15 cellular contexts compared by ENCODE assay signal in the genomic region with DNA sequence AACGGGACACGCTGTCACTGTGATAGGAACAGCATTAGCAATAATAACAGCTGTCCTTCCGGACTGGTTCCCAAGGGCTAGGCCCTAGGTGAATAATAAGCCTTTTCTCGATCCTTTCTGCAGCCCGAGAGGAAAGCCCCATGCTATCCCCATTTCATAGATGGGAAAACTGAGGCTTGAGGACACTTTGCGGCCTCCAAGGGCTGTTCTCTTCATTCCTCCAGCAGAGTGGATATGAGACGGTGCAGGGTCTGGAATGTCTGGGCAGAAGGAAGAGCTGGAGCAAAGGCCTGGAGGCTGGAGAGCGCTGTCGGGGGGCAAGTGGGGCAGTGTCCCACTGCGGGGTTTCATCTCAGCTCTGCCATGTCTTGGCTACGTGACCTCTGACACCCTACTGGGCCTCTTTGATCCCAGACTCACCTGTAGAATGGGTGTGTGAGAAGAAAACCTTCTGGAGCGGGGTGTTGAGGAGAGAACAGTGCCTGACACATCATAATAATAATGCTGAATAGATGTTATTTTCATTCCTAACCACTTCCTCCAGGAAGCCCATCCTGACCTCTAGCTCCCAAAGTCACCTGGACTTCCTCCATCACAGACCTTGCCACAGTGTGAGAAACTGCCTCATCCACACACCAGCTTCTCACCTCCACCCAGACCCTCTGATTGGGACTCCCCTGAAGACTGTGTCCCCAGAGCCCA.
"Had no signal": no experiment of that assay in that cellular context is flagged by ENCODE, and none has a peak within 500 bp of the region (broad histone marks: within the 10 kb centered on the region; RNA-seq: fewer than 3 reads in every experiment).

No MANE protein-coding gene starts in this region.

- H3K9me3 ChIP-seq: adrenal gland, left ventricle myocardium inferior, tibial artery had no signal

- H3K9ac ChIP-seq: neural progenitor cell had no signal

- H3K27ac ChIP-seq: epithelial cell of prostate, left ventricle myocardium inferior, neural progenitor cell, tibial artery had no signal

- H3K4me3 Mint-ChIP-seq: activated naive CD4-positive, alpha-beta T cell treated with anti-CD3 and anti-CD28 coated beads for 36 hours; activated T-helper 1 cell treated with anti-CD3 and anti-CD28 coated beads, Interleukin-12 subunit alpha, Interleukin-12 subunit beta, Interleukin-2, Interleukin-4 antibody, amounts not matched to agents 30 ng/mL and 10 ng/mL and 1 ng/mL, durations not matched to agents 14 hours and 24 hours and 36 hours; effector memory CD8-positive, alpha-beta T cell; neural progenitor cell had no signal

- H3K9me3 Mint-ChIP-seq: activated naive CD4-positive, alpha-beta T cell treated with anti-CD3 and anti-CD28 coated beads for 36 hours; activated T-helper 1 cell treated with anti-CD3 and anti-CD28 coated beads, Interleukin-12 subunit alpha, Interleukin-12 subunit beta, Interleukin-2, Interleukin-4 antibody, amounts not matched to agents 30 ng/mL and 10 ng/mL and 1 ng/mL, durations not matched to agents 14 hours and 24 hours and 36 hours; effector memory CD8-positive, alpha-beta T cell; neural progenitor cell had no signal

- H3K27ac Mint-ChIP-seq: activated naive CD4-positive, alpha-beta T cell treated with anti-CD3 and anti-CD28 coated beads for 36 hours; activated T-helper 1 cell treated with anti-CD3 and anti-CD28 coated beads, Interleukin-12 subunit alpha, Interleukin-12 subunit beta, Interleukin-2, Interleukin-4 antibody, amounts not matched to agents 30 ng/mL and 10 ng/mL and 1 ng/mL, durations not matched to agents 14 hours and 24 hours and 36 hours; effector memory CD8-positive, alpha-beta T cell; neural progenitor cell had no signal

- H3K4me3 ChIP-seq: adrenal gland, coronary artery, left ventricle myocardium inferior, neural progenitor cell, tibial artery had no signal

- H3K36me3 ChIP-seq: adrenal gland, left ventricle myocardium inferior, neural progenitor cell, tibial artery had no signal

- H3K4me2 ChIP-seq: neural progenitor cell had no signal

- H3K36me3 Mint-ChIP-seq: neural progenitor cell had no signal

- H3K27me3 ChIP-seq: adrenal gland, neural progenitor cell, tibial artery had no signal

- H2AFZ ChIP-seq: neural progenitor cell had no signal

- DNase-seq: activated CD4-positive, alpha-beta T cell treated with anti-CD3 and anti-CD28 coated beads, Interleukin-2, amount 50 U/mL, for 48 hours; activated CD8-positive, alpha-beta memory T cell treated with anti-CD3 and anti-CD28 coated beads, Interleukin-2, amount 50 U/mL, for 48 hours; activated naive CD4-positive, alpha-beta T cell treated with anti-CD3 and anti-CD28 coated beads for 36 hours; adrenal gland; caudate nucleus; effector memory CD8-positive, alpha-beta T cell; left ventricle myocardium inferior; retina; T-helper 2 cell; tibial artery had no signal

- ATAC-seq: activated CD4-positive, CD25-positive, alpha-beta regulatory T cell treated with anti-CD3 and anti-CD28 coated beads, Interleukin-2, amount 50 U/mL, for 24 hours; effector memory CD8-positive, alpha-beta T cell had no signal
